3 cellular contexts compared by ENCODE assay signal in genomic region chr19:1549332-1549945, GRCh38.
A peak's percentile ranks its signal among the peaks of the same experiment; 100 is the strongest.
TF ChIP-seq lines count a peak whose summit lies in the region.

No MANE protein-coding gene starts in this region.

TF ChIP-seq in HEK293, 187 proteins besides CTCF, POLR2A, EP300 and RAD21 (continues in another document):
- TF ChIP-seq KLF1 (tag by site-specific recombination; IDR thresholded peaks at IDR 0.05) (peak; percentile 46; the same call in 1 of the 2 replicates), ZNF585B (tag by site-specific recombination; IDR thresholded peaks at IDR 0.05) (no peak), ZNF600 (tag by site-specific recombination; IDR thresholded peaks at IDR 0.05) (no peak), ZNF394 (tag by site-specific recombination; IDR thresholded peaks at IDR 0.05; ENCODE audit: borderline replicate concordance) (no peak), ZFP69B (tag by site-specific recombination; IDR thresholded peaks at IDR 0.05) (no peak), BCL6B (tag by site-specific recombination; IDR thresholded peaks at IDR 0.05) (no peak), ZBTB44 (tag by site-specific recombination; IDR thresholded peaks at IDR 0.05) (no peak), ZNF366 (tag by site-specific recombination; conservative IDR thresholded peaks at IDR 0.05) (peak; percentile 98), ZBTB17 (tag by site-specific recombination; IDR thresholded peaks at IDR 0.05) (peak; percentile 89), ZNF707 (tag by site-specific recombination; IDR thresholded peaks at IDR 0.05) (0 out of 2 replicates have a peak, but pooled peaks have one; percentile 27), ZNF155 (tag by site-specific recombination; IDR thresholded peaks at IDR 0.05) (no peak), ZNF791 (tag by site-specific recombination; IDR thresholded peaks at IDR 0.05) (no peak), ZNF148 (tag by site-specific recombination; IDR thresholded peaks at IDR 0.05; ENCODE audit: borderline replicate concordance) (0 out of 2 replicates have a peak, but pooled peaks have one; percentile 39), ZNF571 (tag by site-specific recombination; IDR thresholded peaks at IDR 0.05) (no peak), ZNF223 (tag by site-specific recombination; IDR thresholded peaks at IDR 0.05) (no peak), ZNF19 (tag by site-specific recombination; IDR thresholded peaks at IDR 0.05; ENCODE audit: low read depth) (no peak), ZFHX2 (tag by site-specific recombination; conservative IDR thresholded peaks at IDR 0.05) (peak; percentile 97), SCRT2 (tag by site-specific recombination; IDR thresholded peaks at IDR 0.05) (peak; percentile 46)

TF ChIP-seq in IMR-90, 13 proteins besides CTCF, POLR2A, EP300 and RAD21:
- TF ChIP-seq CHD1 (IDR thresholded peaks at IDR 0.05; ENCODE audit: low read depth, low read length) = no peak
- no peak for TF ChIP-seq FOS (IDR thresholded peaks at IDR 0.05; ENCODE audit: low read depth, low read length)
- no peak for TF ChIP-seq MXI1 (IDR thresholded peaks at IDR 0.05; ENCODE audit: borderline replicate concordance, low read depth, low read length)
- no peak for TF ChIP-seq USF2 (IDR thresholded peaks at IDR 0.05; ENCODE audit: low read depth, low read length)
- no peak for TF ChIP-seq ELK1 (IDR thresholded peaks at IDR 0.05; ENCODE audit: borderline replicate concordance, low read depth, low read length)
- TF ChIP-seq RFX5 (IDR thresholded peaks at IDR 0.05; ENCODE audit: low read depth, low read length) = no peak

TF ChIP-seq in H1, 55 proteins besides CTCF, POLR2A, EP300 and RAD21:
- no peak for TF ChIP-seq JUND (IDR thresholded peaks at IDR 0.05; ENCODE audit: low read length)
